12 cellular contexts compared by ENCODE assay signal in genomic region chr18:76445741-76446232, GRCh38. TPM values are rescaled to one million over a fixed set of nuclear protein-coding genes. Genes with fewer than 3 reads are reported as not detected.
DNase-seq lines count a peak whose midpoint lies in the region; ATAC-seq, FAIRE-seq and TF ChIP-seq lines count a peak whose summit lies in the region.
"Had no signal": no experiment of that assay in that cellular context is flagged by ENCODE, and none has a peak within 500 bp of the region (broad histone marks: within the 10 kb centered on the region; RNA-seq: fewer than 3 reads in every experiment).

No MANE protein-coding gene starts in this region.

- H4K20me1 ChIP-seq in HepG2 (ENCODE audit: insufficient read depth, low read length), result peaks cover 70% of the 10 kb centered on the region

- H3K9ac ChIP-seq in HepG2 (ENCODE audit: insufficient read depth, low read depth, low read length), result no peak overlapping the region

- H3K27ac ChIP-seq in body of pancreas, result peak overlapping the region in 1 of 4 donors; percentile 60
- H3K27ac ChIP-seq in HepG2 (ENCODE audit: extremely low read length, insufficient read depth, low read length), result no peak overlapping the region
- no peak overlapping the region for H3K27ac ChIP-seq in small intestine (ENCODE audit: low read depth in 1 of 2, low read length in 1 of 2)

- BruUV-seq in HepG2 (replicated peaks; lab: Mats Ljungman, UMichigan), result no TSS peak

- in situ Hi-C loops in HepG2 (cut with HindIII; ENCODE audit: extremely low pct_ligation_motif_present, low pct_unique_long_range_greater_than_20kb), result no loop called here

- H3K27me3 ChIP-seq in body of pancreas (no peaks in the 10 kb centered on the region), HepG2 (ENCODE audit: control insufficient read depth in 1 of 2, insufficient read depth in 2 of 2, low read length in 2 of 2) (no peaks in the 10 kb centered on the region), small intestine (ENCODE audit: control insufficient read depth in 2 of 2, insufficient read depth in 2 of 2, low read length in 2 of 2) (no peaks in the 10 kb centered on the region)

- peaks cover 0 to 8% of the 10 kb centered on the region in 2 donors for H3K36me3 ChIP-seq in body of pancreas (replicated peaks in 1 of 2; ENCODE audit: insufficient read depth in 1 of 2, low read depth in 2 of 2)
- peaks cover 13 to 27% of the 10 kb centered on the region in 2 experiments; a peak in 3 of 5 replicates for H3K36me3 ChIP-seq in HepG2 (replicated peaks in 1 of 2; ENCODE audit: control insufficient read depth in 1 of 2, insufficient read depth in 2 of 2, low read length in 2 of 2)
- H3K36me3 ChIP-seq in small intestine (ENCODE audit: control insufficient read depth in 2 of 2, insufficient read depth in 2 of 2, low read length in 2 of 2), result peaks cover 2 to 6% of the 10 kb centered on the region in 2 donors

- WGBS in body of pancreas, 2 donors, result 55 to 59% methylated on average over 8 to 11 of the region's 11 CpGs
- WGBS in HepG2 (ENCODE audit: low lambda C conversion rate), result 86% methylated on average over 5 of the region's 11 CpGs
- 22 to 58% (median 36%) methylated on average over 10 to 11 of the region's 11 CpGs for WGBS in small intestine, 3 donors

- TF ChIP-seq EP300 in HepG2 (IDR thresholded peaks at IDR 0.05; ENCODE audit: low read depth in 2 of 2, low read length in 2 of 2), result no peak
- TF ChIP-seq EP300 in HepG2 (CRISPR knock-in tag; IDR thresholded peaks at IDR 0.05; ENCODE audit: borderline replicate concordance), result no peak

- H3K79me2 ChIP-seq in HepG2 (ENCODE audit: insufficient read depth, low read length), result peaks cover 73% of the 10 kb centered on the region

- DNase-seq in H54 (ENCODE audit: insufficient read length, low spot score) (peak; percentile 7), body of pancreas (no peak), HepG2 (ENCODE audit: low spot score) (no peak), small intestine (peak; percentile 39), NCI-H1694 treated with DMSO at 0.1 percent for 48 hours (lab: John Stamatoyannopoulos, UW) (no peak), A172 (ENCODE audit: low spot score) (no peak), NCI-H2171 treated with DMSO at 0.1 percent for 48 hours (lab: John Stamatoyannopoulos, UW) (no peak)
- DNase-seq: activated CD4-positive, alpha-beta T cell treated with anti-CD3 and anti-CD28 coated beads, Interleukin-2, amount 10 ng/mL, durations not matched to agents 7 days and 5 days; DMS153; NCI-H1417 had no signal

- TF ChIP-seq CTCF in body of pancreas (IDR thresholded peaks at IDR 0.05), result no peak
- TF ChIP-seq CTCF in HepG2 (CRISPR knock-in tag; IDR thresholded peaks at IDR 0.05), result no peak

- no peak overlapping the region for H2AFZ ChIP-seq in HepG2 (ENCODE audit: low read length)

- no peak overlapping the region for H3K4me2 ChIP-seq in HepG2 (ENCODE audit: low read depth, low read length)

- TF ChIP-seq POLR2A in H54 (IDR thresholded peaks at IDR 0.05; ENCODE audit: low read depth, low read length) (no peak), body of pancreas (IDR thresholded peaks at IDR 0.05) (no peak), HepG2 (IDR thresholded peaks at IDR 0.05; ENCODE audit: insufficient read depth in 1 of 2, low read depth in 2 of 2, low read length in 2 of 2) (no peak)

- H3K4me3 ChIP-seq in body of pancreas (no peak overlapping the region), HepG2 (replicated peaks in 1 of 3; ENCODE audit: insufficient read depth in 1 of 3, low read depth in 2 of 3, low read length in 3 of 3) (no peak overlapping the region), small intestine (ENCODE audit: low read depth in 1 of 2, low read length in 2 of 2) (no peak overlapping the region)
- H3K4me3 ChIP-seq: lung had no signal

- TF ChIP-seq RAD21 in HepG2 (CRISPR knock-in tag; IDR thresholded peaks at IDR 0.05), result no peak

- POLR2A ChIA-PET in HepG2 (lab: Yijun Ruan, JAX), result no interaction called here

- H3K9me3 ChIP-seq in body of pancreas (no peaks in the 10 kb centered on the region), HepG2 (ENCODE audit: low read length) (no peaks in the 10 kb centered on the region), small intestine (ENCODE audit: control insufficient read depth, low read depth) (no peaks in the 10 kb centered on the region)

- CTCF ChIA-PET in HepG2 (lab: Yijun Ruan, JAX; ENCODE audit: low intra/inter-chr PET ratio, low total read pairs), result no interaction called here

- peaks cover 30% of the 10 kb centered on the region for H3K4me1 ChIP-seq in body of pancreas
- 0 out of 2 replicates have a peak, but pooled peaks cover 22% of the 10 kb centered on the region for H3K4me1 ChIP-seq in HepG2 (ENCODE audit: insufficient read depth, low read length)
- peaks cover 2 to 4% of the 10 kb centered on the region in 2 donors for H3K4me1 ChIP-seq in small intestine (ENCODE audit: control insufficient read depth in 2 of 2, insufficient read depth in 1 of 2, low read depth in 1 of 2, low read length in 1 of 2)

- FAIRE-seq in H54 (lab: Jason Lieb, UNC) (no peak), HepG2 (lab: Jason Lieb, UNC) (no peak), small intestine (lab: Jason Lieb, UNC) (no peak)

- ATAC-seq in body of pancreas (peak; percentile 22), HepG2 (no peak), HG03520 (IDR thresholded peaks at IDR 0.05; ENCODE audit: unreplicated experiment) (no peak)

- intact Hi-C loops in body of pancreas (cut with DNase I) (no loop called here), HepG2 (cut with micrococcal nuclease; ENCODE audit: unreplicated experiment) (no loop called here)

TF ChIP-seq in HepG2, 621 proteins besides CTCF, POLR2A, EP300 and RAD21 (continues in another document):
- no peak for TF ChIP-seq NFIC (IDR thresholded peaks at IDR 0.05; ENCODE audit: low read length)
- no peak for TF ChIP-seq NONO (IDR thresholded peaks at IDR 0.05)
- TF ChIP-seq NONO (CRISPR knock-in tag; conservative IDR thresholded peaks at IDR 0.05), result no peak
- 0 out of 2 replicates have a peak, but pooled peaks have one; percentile 15 for TF ChIP-seq ZBTB33 (CRISPR knock-in tag; IDR thresholded peaks at IDR 0.05)
- 0 out of 2 replicates have a peak, but pooled peaks have one; percentile 62 for TF ChIP-seq HNRNPL (IDR thresholded peaks at IDR 0.05; ENCODE audit: low read depth, low read length)
- TF ChIP-seq ZZZ3 (CRISPR knock-in tag; IDR thresholded peaks at IDR 0.05; ENCODE audit: borderline replicate concordance), result no peak
- no peak for TF ChIP-seq ZNF441 (CRISPR knock-in tag; IDR thresholded peaks at IDR 0.05; ENCODE audit: borderline replicate concordance)
- no peak for TF ChIP-seq GPN1 (CRISPR knock-in tag; IDR thresholded peaks at IDR 0.05; ENCODE audit: borderline replicate concordance)
- TF ChIP-seq BRF2 (CRISPR knock-in tag; IDR thresholded peaks at IDR 0.05), result no peak

RNA-seq across cellular contexts. Expression of gene ZNF516, which starts 49.3 kb away (rescaled TPM):
- 10 to 100 TPM; 13.5 to 16.5 TPM for total RNA-seq in body of pancreas
- 13.7 and 18.7 TPM in 2 replicates for total RNA-seq in HepG2 (2016; rRNA removed; fragmentation: Illumina TruSeq; extraction: Trizol)
- total RNA-seq in HepG2 (2016; cell fraction: cytosol; rRNA removed; fragmentation: Illumina TruSeq; extraction: Trizol; ENCODE audit: low read depth), result 8.6 and 8.9 TPM in 2 replicates
- total RNA-seq in HepG2 (2016; cell fraction: insoluble cytoplasmic fraction; rRNA removed; fragmentation: Illumina TruSeq; extraction: Trizol), result 12.1 and 14.0 TPM in 2 replicates
- total RNA-seq in HepG2 (2016; cell fraction: membrane; rRNA removed; fragmentation: Illumina TruSeq; extraction: Trizol), result 13.3 and 14.6 TPM in 2 replicates
- 22.7 and 24.6 TPM in 2 replicates for total RNA-seq in HepG2 (2016; cell fraction: nucleus; rRNA removed; fragmentation: Illumina TruSeq; extraction: Trizol)
- polyA plus RNA-seq in HepG2 (2011; rRNA removed), result 15.9 and 16.6 TPM in 2 replicates
- 7.7 and 8.0 TPM in 2 replicates for polyA plus RNA-seq in HepG2 (2011; cell fraction: cytosol; rRNA removed)
- 47.5 and 64.5 TPM in 2 replicates for polyA plus RNA-seq in HepG2 (2011; cell fraction: nucleus; rRNA removed)
- 17.9 and 19.5 TPM in 2 replicates for polyA plus RNA-seq in HepG2 (2012)
- 0.54 and 1.1 TPM in 2 replicates for polyA plus RNA-seq in HepG2 (2016; cell fraction: cytosol; fragmentation: Illumina TruSeq; extraction: Trizol; ENCODE audit: low read depth)
- polyA plus RNA-seq in HepG2 (2016; cell fraction: insoluble cytoplasmic fraction; fragmentation: Illumina TruSeq; extraction: Trizol; ENCODE audit: low read depth), result 10.2 and 12.1 TPM in 2 replicates
- polyA plus RNA-seq in HepG2 (2016; cell fraction: membrane; fragmentation: Illumina TruSeq; extraction: Trizol; ENCODE audit: low read depth), result 2.0 and 2.4 TPM in 2 replicates
- polyA plus RNA-seq in HepG2 (2016; cell fraction: nucleus; fragmentation: Illumina TruSeq; extraction: Trizol; ENCODE audit: insufficient read depth, low read depth), result 27.0 and 28.2 TPM in 2 replicates
- polyA minus RNA-seq in HepG2 (2011; rRNA and poly(A)+ RNA removed; ENCODE audit: low replicate concordance), result 0.23 and 36.8 TPM in 2 replicates
- 18.4 and 18.5 TPM in 2 replicates for polyA minus RNA-seq in HepG2 (2011; cell fraction: cytosol; rRNA and poly(A)+ RNA removed)
- 61.5 and 68.2 TPM in 2 replicates for polyA minus RNA-seq in HepG2 (2011; cell fraction: nucleus; rRNA and poly(A)+ RNA removed)
- polyA plus RNA-seq in small intestine, result 1 to 10 TPM; 4.6 to 6.9 (median 6.1) TPM
- 2.1 and 4.8 TPM in 2 replicates for total RNA-seq in A172 (2014; rRNA removed; shearing (Covaris generic))

Comparison
In these comparisons a context has a peak if more than half of its experiments do, and no peak if none do; other contexts are left out.
1. DNase-seq: peak in H54 (single experiment) and small intestine (single experiment); none in body of pancreas (0 of 4), HepG2 (single experiment), NCI-H1694 treated with DMSO at 0.1 percent for 48 hours (single experiment), A172 (single experiment) and NCI-H2171 treated with DMSO at 0.1 percent for 48 hours (single experiment).